In the genomic region with DNA sequence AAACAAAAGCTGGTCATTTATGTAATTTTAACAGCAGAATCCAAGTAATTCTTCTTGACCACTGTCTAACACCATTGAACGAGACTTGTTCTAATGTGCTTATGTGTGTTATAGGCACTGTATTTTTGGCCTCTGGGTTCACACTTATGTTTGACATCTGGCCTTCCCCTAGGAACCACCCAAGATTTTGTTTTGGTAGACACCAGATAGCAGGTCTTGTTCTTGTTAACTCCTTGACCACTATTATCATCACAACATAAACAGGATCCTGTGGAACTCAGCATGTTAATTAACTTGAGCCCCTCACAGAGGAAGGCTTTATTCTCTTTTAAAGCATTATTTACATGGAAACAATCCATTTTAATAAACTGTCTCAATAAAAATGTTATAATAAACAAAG, we compare ENCODE assay signal across 1 cellular context.
TF ChIP-seq lines count a peak whose summit lies in the region.

No MANE protein-coding gene starts in this region.

TF ChIP-seq in GM23338, 12 proteins besides CTCF, POLR2A, EP300 and RAD21 (continued from another document):
- TF ChIP-seq ZNF462 (CRISPR knock-in tag; IDR thresholded peaks at IDR 0.05) (no peak), ZNF114 (CRISPR knock-in tag; IDR thresholded peaks at IDR 0.05) (no peak), STAT1 (IDR thresholded peaks at IDR 0.05; ENCODE audit: unreplicated experiment) (no peak), EZH2 (IDR thresholded peaks at IDR 0.05; ENCODE audit: low read depth, unreplicated experiment) (no peak), EZH2phosphoT487 (IDR thresholded peaks at IDR 0.05; ENCODE audit: unreplicated experiment) (no peak), ZNF331 (CRISPR knock-in tag; IDR thresholded peaks at IDR 0.05; ENCODE audit: low read depth) (no peak), NANOG (IDR thresholded peaks at IDR 0.05; ENCODE audit: borderline replicate concordance) (no peak), POLR2AphosphoS5 (IDR thresholded peaks at IDR 0.05; ENCODE audit: low read depth) (no peak), CREB1 (CRISPR knock-in tag; IDR thresholded peaks at IDR 0.05; ENCODE audit: low read depth) (no peak)
- TF ChIP-seq, protein P1, sequence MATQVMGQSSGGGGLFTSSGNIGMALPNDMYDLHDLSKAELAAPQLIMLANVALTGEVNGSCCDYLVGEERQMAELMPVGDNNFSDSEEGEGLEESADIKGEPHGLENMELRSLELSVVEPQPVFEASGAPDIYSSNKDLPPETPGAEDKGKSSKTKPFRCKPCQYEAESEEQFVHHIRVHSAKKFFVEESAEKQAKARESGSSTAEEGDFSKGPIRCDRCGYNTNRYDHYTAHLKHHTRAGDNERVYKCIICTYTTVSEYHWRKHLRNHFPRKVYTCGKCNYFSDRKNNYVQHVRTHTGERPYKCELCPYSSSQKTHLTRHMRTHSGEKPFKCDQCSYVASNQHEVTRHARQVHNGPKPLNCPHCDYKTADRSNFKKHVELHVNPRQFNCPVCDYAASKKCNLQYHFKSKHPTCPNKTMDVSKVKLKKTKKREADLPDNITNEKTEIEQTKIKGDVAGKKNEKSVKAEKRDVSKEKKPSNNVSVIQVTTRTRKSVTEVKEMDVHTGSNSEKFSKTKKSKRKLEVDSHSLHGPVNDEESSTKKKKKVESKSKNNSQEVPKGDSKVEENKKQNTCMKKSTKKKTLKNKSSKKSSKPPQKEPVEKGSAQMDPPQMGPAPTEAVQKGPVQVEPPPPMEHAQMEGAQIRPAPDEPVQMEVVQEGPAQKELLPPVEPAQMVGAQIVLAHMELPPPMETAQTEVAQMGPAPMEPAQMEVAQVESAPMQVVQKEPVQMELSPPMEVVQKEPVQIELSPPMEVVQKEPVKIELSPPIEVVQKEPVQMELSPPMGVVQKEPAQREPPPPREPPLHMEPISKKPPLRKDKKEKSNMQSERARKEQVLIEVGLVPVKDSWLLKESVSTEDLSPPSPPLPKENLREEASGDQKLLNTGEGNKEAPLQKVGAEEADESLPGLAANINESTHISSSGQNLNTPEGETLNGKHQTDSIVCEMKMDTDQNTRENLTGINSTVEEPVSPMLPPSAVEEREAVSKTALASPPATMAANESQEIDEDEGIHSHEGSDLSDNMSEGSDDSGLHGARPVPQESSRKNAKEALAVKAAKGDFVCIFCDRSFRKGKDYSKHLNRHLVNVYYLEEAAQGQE (IDR thresholded peaks at IDR 0.05; ENCODE audit: unreplicated experiment) = no peak
